In the genomic region with DNA sequence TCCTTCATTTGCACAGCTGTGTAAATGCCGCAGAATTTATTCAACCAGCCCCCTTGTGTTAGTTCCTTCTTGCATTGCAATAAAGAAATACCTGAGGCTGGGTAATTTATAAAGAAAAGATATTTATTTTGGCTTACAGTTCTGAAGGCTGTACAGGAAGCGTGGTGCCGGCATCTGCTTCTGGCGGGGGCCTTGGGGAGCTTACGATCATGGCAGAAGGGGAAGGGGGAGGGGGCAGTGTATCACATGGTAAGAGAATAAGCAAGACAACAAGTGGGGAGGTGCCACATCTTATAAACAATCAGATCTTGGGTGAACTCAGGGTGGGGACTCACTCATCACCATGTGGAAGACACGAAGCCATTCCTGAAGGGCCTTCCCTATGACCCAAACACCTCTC, we compare ENCODE assay signal across 28 cellular contexts.
"Had no signal": no experiment of that assay in that cellular context is flagged by ENCODE, and none has a peak within 500 bp of the region (broad histone marks: within the 10 kb centered on the region; RNA-seq: fewer than 3 reads in every experiment).

No MANE protein-coding gene starts in this region.

- H3K4me1 ChIP-seq: pancreas, psoas muscle, right lobe of liver had no signal

- H3K9me3 Mint-ChIP-seq: natural killer cell treated with Interleukin-12 subunit alpha and Interleukin-12 subunit beta and Interleukin-15 and Interleukin-18, amount 100 ng/mL, for 72 hours; nephron progenitor cell; neural crest cell; stimulated activated effector memory CD8-positive, alpha-beta T cell treated with anti-CD3 and anti-CD28 coated beads, Interleukin-12 subunit alpha, Interleukin-12 subunit beta, amount 100 ng/mL, for 72 hours; stimulated activated naive CD8-positive, alpha-beta T cell treated with anti-CD3 and anti-CD28 coated beads, Interleukin-15, Interleukin-2, amounts not matched to agents 100 ng/mL and 50 ng/mL, for 24 hours had no signal

- H3K36me3 Mint-ChIP-seq: natural killer cell treated with Interleukin-12 subunit alpha and Interleukin-12 subunit beta and Interleukin-15 and Interleukin-18, amount 100 ng/mL, for 72 hours; stimulated activated effector memory CD8-positive, alpha-beta T cell treated with anti-CD3 and anti-CD28 coated beads, Interleukin-12 subunit alpha, Interleukin-12 subunit beta, amount 100 ng/mL, for 72 hours; stimulated activated naive B cell treated with anti-CD40 and anti-IgM and Interleukin-4, amounts not matched to agents 10 μg/mL and 1 μg/mL and 100 μg/mL, for 72 hours had no signal

- H3K4me3 ChIP-seq: pancreas, psoas muscle, right lobe of liver, sigmoid colon, stomach, thoracic aorta, thyroid gland, tibial nerve, upper lobe of left lung, vagina had no signal

- DNase-seq: nephron progenitor cell; nucleus accumbens; pancreas; posterior cingulate gyrus; psoas muscle; right cardiac atrium; right lobe of liver; sigmoid colon; small intestine; stimulated activated CD4-positive, alpha-beta T cell treated with anti-CD3 and anti-CD28 coated beads, Interleukin-15, amount 100 ng/mL, for 24 hours; stimulated activated CD4-positive, alpha-beta T cell treated with anti-CD3 and anti-CD28 coated beads, Interleukin-2, amount 100 ng/mL, for 24 hours; stimulated activated CD4-positive, alpha-beta T cell treated with anti-CD3 and anti-CD28 coated beads, Interleukin-2, amount 100 ng/mL, for 48 hours; stimulated activated CD4-positive, alpha-beta T cell treated with anti-CD3 and anti-CD28 coated beads, Interleukin-4, amount 100 ng/mL, for 24 hours; stimulated activated naive B cell treated with anti-CD40 and anti-IgM and Interleukin-4, amounts not matched to agents 10 μg/mL and 1 μg/mL and 100 μg/mL, for 72 hours; stimulated activated naive CD4-positive, alpha-beta T cell treated with Interleukin-2 at 50 U/mL for 16 hours; stomach; thyroid gland; trophoblast cell; upper lobe of left lung had no signal

- H3K27ac ChIP-seq: pancreas, psoas muscle, right lobe of liver, sigmoid colon, stomach, thoracic aorta, thyroid gland, tibial nerve, upper lobe of left lung, vagina had no signal

- H3K27me3 ChIP-seq: pancreas, right lobe of liver, sigmoid colon, thyroid gland, tibial nerve, upper lobe of left lung, vagina had no signal

- ATAC-seq: natural killer cell treated with Interleukin-12 subunit alpha and Interleukin-12 subunit beta and Interleukin-15 and Interleukin-18, amount 100 ng/mL, for 72 hours; pancreas; psoas muscle; stimulated activated effector memory CD8-positive, alpha-beta T cell treated with anti-CD3 and anti-CD28 coated beads, Interleukin-12 subunit alpha, Interleukin-12 subunit beta, amount 100 ng/mL, for 72 hours; stimulated activated naive B cell treated with anti-CD40 and anti-IgM and Interleukin-4, amounts not matched to agents 10 μg/mL and 1 μg/mL and 100 μg/mL, for 72 hours had no signal

- H3K4me3 Mint-ChIP-seq: natural killer cell treated with Interleukin-12 subunit alpha and Interleukin-12 subunit beta and Interleukin-15 and Interleukin-18, amount 100 ng/mL, for 72 hours; nephron progenitor cell; neural crest cell; stimulated activated effector memory CD8-positive, alpha-beta T cell treated with anti-CD3 and anti-CD28 coated beads, Interleukin-12 subunit alpha, Interleukin-12 subunit beta, amount 100 ng/mL, for 72 hours; stimulated activated naive B cell treated with anti-CD40 and anti-IgM and Interleukin-4, amounts not matched to agents 10 μg/mL and 1 μg/mL and 100 μg/mL, for 72 hours; stimulated activated naive CD8-positive, alpha-beta T cell treated with anti-CD3 and anti-CD28 coated beads, Interleukin-15, Interleukin-2, amounts not matched to agents 100 ng/mL and 50 ng/mL, for 24 hours had no signal

- H3K36me3 ChIP-seq: neutrophil, pancreas, right lobe of liver, sigmoid colon, stomach, thoracic aorta, thyroid gland, tibial nerve, upper lobe of left lung, vagina had no signal

- H3K9me3 ChIP-seq: pancreas, psoas muscle, right lobe of liver, sigmoid colon, stomach, thoracic aorta, thyroid gland, tibial nerve, upper lobe of left lung, vagina had no signal

- H3K27ac Mint-ChIP-seq: natural killer cell treated with Interleukin-12 subunit alpha and Interleukin-12 subunit beta and Interleukin-15 and Interleukin-18, amount 100 ng/mL, for 72 hours; nephron progenitor cell; progenitor cell of endocrine pancreas; stimulated activated effector memory CD8-positive, alpha-beta T cell treated with anti-CD3 and anti-CD28 coated beads, Interleukin-12 subunit alpha, Interleukin-12 subunit beta, amount 100 ng/mL, for 72 hours; stimulated activated naive B cell treated with anti-CD40 and anti-IgM and Interleukin-4, amounts not matched to agents 10 μg/mL and 1 μg/mL and 100 μg/mL, for 72 hours; stimulated activated naive CD8-positive, alpha-beta T cell treated with anti-CD3 and anti-CD28 coated beads, Interleukin-15, Interleukin-2, amounts not matched to agents 100 ng/mL and 50 ng/mL, for 24 hours had no signal
